In genomic region chr17:17561408-17562144, GRCh38 we compare ENCODE assay signal across 10 cellular contexts. TPM values are rescaled to one million over a fixed set of nuclear protein-coding genes. Genes with fewer than 3 reads are reported as not detected.
A peak's percentile ranks its signal among the peaks of the same experiment; 100 is the strongest.
DNase-seq lines count a peak whose midpoint lies in the region; ATAC-seq and TF ChIP-seq lines count a peak whose summit lies in the region.
"Had no signal": no experiment of that assay in that cellular context is flagged by ENCODE, and none has a peak within 500 bp of the region (broad histone marks: within the 10 kb centered on the region; RNA-seq: fewer than 3 reads in every experiment).

No MANE protein-coding gene starts in this region.

- no peaks in the 10 kb centered on the region for H3K9me3 Mint-ChIP-seq in activated CD4-positive, alpha-beta memory T cell treated with anti-CD3 and anti-CD28 coated beads for 36 hours
- no peaks in the 10 kb centered on the region for H3K9me3 Mint-ChIP-seq in CD4-positive, alpha-beta T cell

- H3K4me1 Mint-ChIP-seq in activated CD4-positive, alpha-beta memory T cell treated with anti-CD3 and anti-CD28 coated beads for 36 hours (ENCODE audit: low read depth) = no peaks in the 10 kb centered on the region
- no peaks in the 10 kb centered on the region for H3K4me1 Mint-ChIP-seq in CD4-positive, alpha-beta T cell (ENCODE audit: low read depth)

- H3K4me3 ChIP-seq in body of pancreas = no peak overlapping the region

- TF ChIP-seq CTCF in body of pancreas (IDR thresholded peaks at IDR 0.05) = no peak
- TF ChIP-seq CTCF in CD4-positive, alpha-beta T cell (IDR thresholded peaks at IDR 0.05) = no peak

- ATAC-seq in body of pancreas = peak; percentile 69
- peak; percentile 18 for ATAC-seq in sciatic nerve
- ATAC-seq in CD4-positive, alpha-beta T cell (ENCODE audit: poor library complexity) = no peak

- no peaks in the 10 kb centered on the region for H3K4me1 ChIP-seq in body of pancreas

- intact Hi-C loops in body of pancreas (cut with DNase I) = no loop called here
- intact Hi-C loops in sciatic nerve (cut with DNase I) = no loop called here
- intact Hi-C loops in activated CD4-positive, alpha-beta memory T cell treated with anti-CD3 and anti-CD28 coated beads for 36 hours (cut with micrococcal nuclease) = no loop called here
- intact Hi-C loops in CD4-positive, alpha-beta T cell (cut with DNase I, micrococcal nuclease) = no loop called here

- H3K4me3 Mint-ChIP-seq in activated CD4-positive, alpha-beta memory T cell treated with anti-CD3 and anti-CD28 coated beads for 36 hours = no peak overlapping the region
- no peak overlapping the region for H3K4me3 Mint-ChIP-seq in CD4-positive, alpha-beta T cell

- CTCF ChIA-PET in activated CD4-positive, alpha-beta memory T cell treated with anti-CD3 and anti-CD28 coated beads for 36 hours (lab: Charles Lee) = no interaction called here
- CTCF ChIA-PET in CD4-positive, alpha-beta T cell (lab: Charles Lee) = no interaction called here

- POLR2A ChIA-PET in activated CD4-positive, alpha-beta memory T cell treated with anti-CD3 and anti-CD28 coated beads for 36 hours (lab: Charles Lee) = no interaction called here
- POLR2A ChIA-PET in CD4-positive, alpha-beta T cell (lab: Charles Lee) = no interaction called here

- no peaks in the 10 kb centered on the region for H3K36me3 Mint-ChIP-seq in activated CD4-positive, alpha-beta memory T cell treated with anti-CD3 and anti-CD28 coated beads for 36 hours
- no peaks in the 10 kb centered on the region for H3K36me3 Mint-ChIP-seq in CD4-positive, alpha-beta T cell (ENCODE audit: low read depth)

- no peaks in the 10 kb centered on the region for H3K27me3 ChIP-seq in body of pancreas
- H3K27me3 ChIP-seq in CD4-positive, alpha-beta T cell (ENCODE audit: control insufficient read depth, insufficient read depth, low read length) = no peaks in the 10 kb centered on the region

- no peaks in the 10 kb centered on the region for H3K9me3 ChIP-seq in body of pancreas
- no peaks in the 10 kb centered on the region for H3K9me3 ChIP-seq in CD4-positive, alpha-beta T cell (ENCODE audit: control insufficient read depth, low read length)

- H3K27me3 Mint-ChIP-seq in activated CD4-positive, alpha-beta memory T cell treated with anti-CD3 and anti-CD28 coated beads for 36 hours = no peaks in the 10 kb centered on the region
- H3K27me3 Mint-ChIP-seq in CD4-positive, alpha-beta T cell = no peaks in the 10 kb centered on the region

- WGBS in body of pancreas, 2 donors = 64 to 85% methylated on average over 13 to 28 of the region's 30 CpGs

- H3K36me3 ChIP-seq in body of pancreas (replicated peaks in 1 of 2; ENCODE audit: insufficient read depth in 1 of 2, low read depth in 2 of 2) = no peaks in the 10 kb centered on the region

- no peak overlapping the region for H3K27ac Mint-ChIP-seq in activated CD4-positive, alpha-beta memory T cell treated with anti-CD3 and anti-CD28 coated beads for 36 hours
- H3K27ac Mint-ChIP-seq in CD4-positive, alpha-beta T cell = no peak overlapping the region

- peak; percentile 83 for DNase-seq in DMS53 treated with DMSO at 0.1 percent for 48 hours (lab: John Stamatoyannopoulos, UW; ENCODE audit: unreplicated experiment)
- DNase-seq in body of pancreas = peak; percentile 41 to 94 (median 82)
- peak; percentile 87 for DNase-seq in kidney tubule cell (ENCODE audit: low spot score)
- DNase-seq in sciatic nerve (ENCODE audit: low spot score) = no peak
- no peak for DNase-seq in activated CD4-positive, alpha-beta memory T cell treated with anti-CD3 and anti-CD28 coated beads for 36 hours
- DNase-seq in CD4-positive, alpha-beta T cell = no peak
- DNase-seq in stimulated activated CD4-positive, alpha-beta T cell treated with anti-CD3 and anti-CD28 coated beads, Interleukin-12 subunit alpha, Interleukin-12 subunit beta, amount 100 ng/mL, for 4 hours = no peak
- no peak for DNase-seq in cortex of kidney (lab: John Stamatoyannopoulos, UW)
- DNase-seq: activated CD8-positive, alpha-beta memory T cell treated with anti-CD3 and anti-CD28 coated beads for 24 hours; NCI-H2171 had no signal

- peak in 1 of 3 donors; percentile 22 for TF ChIP-seq POLR2A in body of pancreas (IDR thresholded peaks at IDR 0.05)

- H3K27ac ChIP-seq in body of pancreas = peak overlapping the region; percentile 42 to 73 (median 60)
- no peak overlapping the region for H3K27ac ChIP-seq in CD4-positive, alpha-beta T cell (ENCODE audit: low read depth, low read length)

RNA-seq across cellular contexts. Expression of gene PEMT, which starts 29.9 kb away (rescaled TPM):
- 10 to 100 TPM; 23.4 to 27.8 TPM for total RNA-seq in body of pancreas
- 27.6 TPM for total RNA-seq in sciatic nerve
- 10 to 100 TPM; 38.3 to 41.1 TPM for total RNA-seq in activated CD4-positive, alpha-beta memory T cell treated with anti-CD3 and anti-CD28 coated beads for 36 hours
- 10 to 100 TPM; 11.4 to 12.0 TPM for total RNA-seq in CD4-positive, alpha-beta T cell

Comparison
In these comparisons a context has a peak if more than half of its experiments do, and no peak if none do; other contexts are left out.
1. DNase-seq: peak in DMS53 treated with DMSO at 0.1 percent for 48 hours (single experiment), body of pancreas (4 of 4) and kidney tubule cell (single experiment); none in sciatic nerve (single experiment), activated CD4-positive, alpha-beta memory T cell treated with anti-CD3 and anti-CD28 coated beads for 36 hours (single experiment), CD4-positive, alpha-beta T cell (0 of 10), stimulated activated CD4-positive, alpha-beta T cell treated with anti-CD3 and anti-CD28 coated beads, Interleukin-12 subunit alpha, Interleukin-12 subunit beta, amount 100 ng/mL, for 4 hours (single experiment) and cortex of kidney (single experiment).